ENCODE assay signal across 21 cellular contexts in the genomic region with DNA sequence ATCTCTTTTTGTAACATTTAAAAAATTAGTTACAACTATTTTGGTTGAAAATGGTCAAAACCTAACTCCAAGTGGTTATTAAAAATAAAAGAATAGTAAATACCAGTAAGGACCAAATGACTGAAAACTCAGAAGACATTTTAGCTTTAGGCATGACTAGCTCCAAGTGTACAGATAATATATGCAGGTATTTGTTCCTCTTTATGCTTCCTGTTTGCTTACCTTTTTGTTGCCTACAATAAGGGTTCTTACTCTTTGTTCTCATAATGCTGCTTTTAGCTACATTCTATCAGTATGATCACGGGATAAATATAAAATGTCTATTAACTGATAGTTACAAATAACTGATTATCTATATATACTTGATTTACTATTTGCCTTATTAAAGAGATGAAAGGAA.
DNase-seq lines count a peak whose midpoint lies in the region; ATAC-seq and TF ChIP-seq lines count a peak whose summit lies in the region.
"Had no signal": no experiment of that assay in that cellular context is flagged by ENCODE, and none has a peak within 500 bp of the region (broad histone marks: within the 10 kb centered on the region; RNA-seq: fewer than 3 reads in every experiment).

No MANE protein-coding gene starts in this region.

- ATAC-seq in GM18868 (IDR thresholded peaks at IDR 0.05; ENCODE audit: unreplicated experiment), result peak; percentile 73
- ATAC-seq in GM21786 (IDR thresholded peaks at IDR 0.05; ENCODE audit: unreplicated experiment), result peak; percentile 78
- ATAC-seq in HG03039 (IDR thresholded peaks at IDR 0.05; ENCODE audit: unreplicated experiment), result peak; percentile 67
- ATAC-seq in HG03565 (IDR thresholded peaks at IDR 0.05; ENCODE audit: unreplicated experiment), result peak; percentile 81
- ATAC-seq in HG02759 (IDR thresholded peaks at IDR 0.05; ENCODE audit: unreplicated experiment), result no peak
- ATAC-seq in activated CD4-positive, CD25-positive, alpha-beta regulatory T cell treated with anti-CD3 and anti-CD28 coated beads, Interleukin-2, amount 50 U/mL, for 24 hours, result no peak
- ATAC-seq: stimulated activated naive CD8-positive, alpha-beta T cell treated with anti-CD3 and anti-CD28 coated beads, Interleukin-15, Interleukin-2, amounts not matched to agents 100 U/mL and 50 U/mL, for 24 hours had no signal

- no peak overlapping the region for H3K27ac ChIP-seq in tibial artery
- H3K27ac ChIP-seq: left ventricle myocardium inferior, SJSA1 had no signal

- DNase-seq in amniotic stem cell (lab: John Stamatoyannopoulos, UW) (no peak), tibial artery (no peak)
- DNase-seq: activated CD4-positive, alpha-beta T cell treated with anti-CD3 and anti-CD28 coated beads for 1 hour; activated effector memory CD4-positive, alpha-beta T cell treated with anti-CD3 and anti-CD28 coated beads, Interleukin-2, amount 50 U/mL, for 16 hours; CD4-positive, alpha-beta memory T cell; DMS79 treated with DMSO at 0.1 percent for 48 hours; effector memory CD4-positive, alpha-beta T cell; glutamatergic neuron; HFFc6; KG1; left ventricle myocardium inferior; NCI-H69; stimulated activated CD4-positive, alpha-beta T cell treated with anti-CD3 and anti-CD28 coated beads, Interleukin-15, amount 100 ng/mL, for 24 hours; stimulated activated naive CD8-positive, alpha-beta T cell treated with anti-CD3 and anti-CD28 coated beads, Interleukin-15, Interleukin-2, amounts not matched to agents 100 U/mL and 50 U/mL, for 24 hours had no signal

- H3K4me3 ChIP-seq in tibial artery, result no peak overlapping the region
- H3K4me3 ChIP-seq: left ventricle myocardium inferior, SJSA1 had no signal

- no peaks in the 10 kb centered on the region for H3K36me3 ChIP-seq in tibial artery
- H3K36me3 ChIP-seq: left ventricle myocardium inferior, SJSA1 had no signal

- H3K9me3 ChIP-seq in tibial artery, result no peaks in the 10 kb centered on the region
- H3K9me3 ChIP-seq: left ventricle myocardium inferior, SJSA1 had no signal

- no peaks in the 10 kb centered on the region for H3K27me3 ChIP-seq in tibial artery
- H3K27me3 ChIP-seq: SJSA1 had no signal

- TF ChIP-seq CTCF in tibial artery (IDR thresholded peaks at IDR 0.05), result no peak

- H3K4me1 ChIP-seq in tibial artery, result no peaks in the 10 kb centered on the region
- H3K4me1 ChIP-seq: left ventricle myocardium inferior, SJSA1 had no signal

- intact Hi-C loops in tibial artery (cut with DNase I; ENCODE audit: low total_unique reads), result no loop called here

Comparison
In these comparisons a context has a peak if more than half of its experiments do, and no peak if none do; other contexts are left out.
1. ATAC-seq: peak in GM18868 (single experiment), GM21786 (single experiment), HG03039 (single experiment) and HG03565 (single experiment); none in HG02759 (single experiment) and activated CD4-positive, CD25-positive, alpha-beta regulatory T cell treated with anti-CD3 and anti-CD28 coated beads, Interleukin-2, amount 50 U/mL, for 24 hours (0 of 2).